9 cellular contexts compared by ENCODE assay signal in the genomic region with DNA sequence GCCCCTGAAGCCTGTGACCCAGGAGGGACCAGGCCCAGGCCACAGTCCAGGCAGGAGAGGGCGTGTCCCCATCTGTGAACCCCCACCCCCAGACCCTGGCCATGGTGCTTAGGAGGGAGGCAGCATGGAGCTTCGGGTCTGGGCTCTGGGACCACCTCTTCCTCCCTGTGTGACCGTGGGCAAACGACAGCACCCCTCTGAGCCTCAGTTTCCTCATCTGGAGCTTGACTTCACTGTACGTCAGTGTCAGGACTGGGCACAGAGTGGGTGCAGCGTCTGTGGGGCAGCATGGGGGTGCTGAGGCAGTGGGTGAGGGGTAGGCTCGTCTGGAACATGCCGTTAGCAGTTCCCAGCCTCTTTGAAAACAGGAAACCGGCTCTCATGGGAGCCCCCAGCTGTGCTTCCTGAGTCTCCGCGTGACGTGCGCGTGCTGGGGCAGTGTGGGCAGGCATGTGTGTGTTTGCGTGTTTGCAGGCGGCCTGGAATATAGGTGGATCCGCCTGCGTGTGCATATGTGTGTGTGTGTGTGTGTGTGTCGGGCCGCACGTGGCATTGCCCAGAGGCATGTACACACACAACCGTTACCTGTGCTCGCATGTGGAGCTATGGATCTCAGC.
DNase-seq lines count a peak whose midpoint lies in the region; ATAC-seq and TF ChIP-seq lines count a peak whose summit lies in the region.
"Had no signal": no experiment of that assay in that cellular context is flagged by ENCODE, and none has a peak within 500 bp of the region (broad histone marks: within the 10 kb centered on the region; RNA-seq: fewer than 3 reads in every experiment).

No MANE protein-coding gene starts in this region.

- in situ Hi-C loops in GM13977 (cut with MboI; ENCODE audit: low pct_unique_long_range_greater_than_20kb, low sequenced_read_pairs, unreplicated experiment), result no loop called here

- DNase-seq in HL-60 (ENCODE audit: low read depth in 1 of 2, low spot score in 1 of 2) (peak; percentile 75 to 94), HCEC 1CT (no peak), HuH-7 (ENCODE audit: low spot score) (no peak), GM13977 (ENCODE audit: low spot score) (no peak)
- DNase-seq in effector CD4-positive, alpha-beta T cell, result peak; percentile 76
- no peak for DNase-seq in NK-92 treated with Interleukin-12 subunit alpha and Interleukin-12 subunit beta, amount 100 ng/mL, for 24 hours (lab: John Stamatoyannopoulos, UW)

- no peaks in the 10 kb centered on the region for H3K36me3 ChIP-seq in neutrophil
- H3K36me3 ChIP-seq: SJSA1 had no signal

- H3K27ac ChIP-seq in HL-60 (replicated peaks) (peak overlapping the region; percentile 91), neutrophil (peak overlapping the region; percentile 78)
- H3K27ac ChIP-seq: SJSA1 had no signal

- peak; percentile 14 to 21 for ATAC-seq in activated CD4-positive, CD25-positive, alpha-beta regulatory T cell treated with anti-CD3 and anti-CD28 coated beads, Interleukin-2, amount 50 U/mL, for 24 hours

- H3K27me3 ChIP-seq in HL-60 (ENCODE audit: insufficient read depth, poor library complexity, severe bottlenecking) (no peaks in the 10 kb centered on the region), neutrophil (no peaks in the 10 kb centered on the region)
- H3K27me3 ChIP-seq: SJSA1 had no signal

- H3K4me1 ChIP-seq in neutrophil (ENCODE audit: control insufficient read depth in 1 of 2, insufficient read depth in 1 of 2, low read depth in 1 of 2, low read length in 1 of 2), result peaks cover 34 to 35% of the 10 kb centered on the region in 2 experiments

- no peak for TF ChIP-seq CTCF in HL-60 (IDR thresholded peaks at IDR 0.05; ENCODE audit: insufficient read depth, low read length)
- no peak for TF ChIP-seq CTCF in neutrophil (IDR thresholded peaks at IDR 0.05)
- no peak for TF ChIP-seq CTCF in GM13977 (IDR thresholded peaks at IDR 0.05; ENCODE audit: extremely low read depth, insufficient read depth, missing control alignments)

- peak overlapping the region; percentile 13; the same call in 1 of the 2 replicates for H3K4me3 ChIP-seq in HL-60 (replicated peaks; ENCODE audit: insufficient read depth, low read length)
- H3K4me3 ChIP-seq in neutrophil (ENCODE audit: low read depth in 1 of 2, low read length in 1 of 2), result peak overlapping the region in 1 of 2 experiments; percentile 17
- H3K4me3 ChIP-seq: SJSA1 had no signal

- no peaks in the 10 kb centered on the region for H3K9me3 ChIP-seq in neutrophil
- H3K9me3 ChIP-seq: SJSA1 had no signal

Comparison
In these comparisons a context has a peak if more than half of its experiments do, and no peak if none do; other contexts are left out.
1. DNase-seq: peak in HL-60 (2 of 2) and effector CD4-positive, alpha-beta T cell (single experiment); none in HCEC 1CT (single experiment), HuH-7 (single experiment), GM13977 (single experiment) and NK-92 treated with Interleukin-12 subunit alpha and Interleukin-12 subunit beta, amount 100 ng/mL, for 24 hours (single experiment).